Comparison of ENCODE assay signal across 26 cellular contexts in genomic region chr5:38879091-38879460, GRCh38. TPM values are rescaled to one million over a fixed set of nuclear protein-coding genes. Genes with fewer than 3 reads are reported as not detected.
"Had no signal": no experiment of that assay in that cellular context is flagged by ENCODE, and none has a peak within 500 bp of the region (broad histone marks: within the 10 kb centered on the region; RNA-seq: fewer than 3 reads in every experiment).

No MANE protein-coding gene starts in this region.

- FAIRE-seq: TTC549 had no signal

- DNase-seq: activated CD4-positive, alpha-beta T cell treated with anti-CD3 and anti-CD28 coated beads, Interleukin-2, amount 50 U/mL, for 1 hour; activated CD4-positive, CD25-positive, alpha-beta regulatory T cell; activated CD8-positive, alpha-beta memory T cell treated with anti-CD3 and anti-CD28 coated beads, Interleukin-2, amount 50 U/mL, for 4 hours; activated CD8-positive, alpha-beta T cell treated with anti-CD3 and anti-CD28 coated beads for 36 hours; activated naive CD4-positive, alpha-beta T cell treated with anti-CD3 and anti-CD28 coated beads, Interleukin-2, amount 50 U/mL, for 16 hours; activated naive CD8-positive, alpha-beta T cell treated with anti-CD3 and anti-CD28 coated beads, Interleukin-2, amount 10 ng/mL, durations not matched to agents 7 days and 5 days; activated T-cell treated with anti-CD3 and anti-CD28 coated beads, Interleukin-2, amount 50 U/mL, for 1 hour; anterior cingulate cortex; caudate nucleus; NCI-H1092; NCI-H1417 treated with DMSO at 0.1 percent for 48 hours; NCI-H1694 treated with DMSO at 0.1 percent for 48 hours; NCI-H2029 treated with DMSO at 0.1 percent for 48 hours; NCI-H345; NCI-H510A; NCI-H526 treated with DMSO at 0.1 percent for 48 hours; NCI-H82; T-cell; T-helper 2 cell; T1000 had no signal

- H3K36me3 ChIP-seq: breast epithelium had no signal

- H3K4me3 Mint-ChIP-seq: activated CD8-positive, alpha-beta T cell treated with anti-CD3 and anti-CD28 coated beads for 36 hours; activated naive CD8-positive, alpha-beta T cell treated with anti-CD3 and anti-CD28 coated beads, Interleukin-2, amount 10 ng/mL, durations not matched to agents 7 days and 5 days; T-cell had no signal

- ATAC-seq: activated CD8-positive, alpha-beta T cell treated with anti-CD3 and anti-CD28 coated beads for 36 hours; Right ventricle myocardium inferior; T-cell had no signal

- H3K4me3 ChIP-seq: adrenal gland, breast epithelium, SK-N-MC had no signal

- H3K9me3 Mint-ChIP-seq: activated CD8-positive, alpha-beta T cell treated with anti-CD3 and anti-CD28 coated beads for 36 hours; activated naive CD8-positive, alpha-beta T cell treated with anti-CD3 and anti-CD28 coated beads, Interleukin-2, amount 10 ng/mL, durations not matched to agents 7 days and 5 days had no signal

- H3K4me1 Mint-ChIP-seq: activated naive CD8-positive, alpha-beta T cell treated with anti-CD3 and anti-CD28 coated beads, Interleukin-2, amount 10 ng/mL, durations not matched to agents 7 days and 5 days; T-cell had no signal

- H3K36me3 Mint-ChIP-seq: activated naive CD8-positive, alpha-beta T cell treated with anti-CD3 and anti-CD28 coated beads, Interleukin-2, amount 10 ng/mL, durations not matched to agents 7 days and 5 days; T-cell had no signal

- H3K27ac ChIP-seq: adrenal gland, breast epithelium, SK-N-MC had no signal

- H3K27me3 ChIP-seq: adrenal gland, breast epithelium had no signal

- H3K27ac Mint-ChIP-seq: activated CD8-positive, alpha-beta T cell treated with anti-CD3 and anti-CD28 coated beads for 36 hours; activated naive CD8-positive, alpha-beta T cell treated with anti-CD3 and anti-CD28 coated beads, Interleukin-2, amount 10 ng/mL, durations not matched to agents 7 days and 5 days; T-cell had no signal

- H3K9me3 ChIP-seq: adrenal gland, breast epithelium had no signal

- H3K4me1 ChIP-seq: breast epithelium had no signal

RNA-seq across cellular contexts. Expression of gene OSMR, which starts 33.3 kb away (rescaled TPM):
- total RNA-seq: activated CD8-positive, alpha-beta T cell treated with anti-CD3 and anti-CD28 coated beads for 36 hours; activated naive CD8-positive, alpha-beta T cell treated with anti-CD3 and anti-CD28 coated beads, Interleukin-2, amount 10 ng/mL, durations not matched to agents 7 days and 5 days; OCI-LY7 had no signal
